ENCODE assay signal across 10 cellular contexts in genomic region chr10:65891073-65891981, GRCh38.
DNase-seq lines count a peak whose midpoint lies in the region; ATAC-seq and TF ChIP-seq lines count a peak whose summit lies in the region.
"Had no signal": no experiment of that assay in that cellular context is flagged by ENCODE, and none has a peak within 500 bp of the region (broad histone marks: within the 10 kb centered on the region; RNA-seq: fewer than 3 reads in every experiment).

No MANE protein-coding gene starts in this region.

- ATAC-seq in GM21360 (IDR thresholded peaks at IDR 0.05; ENCODE audit: unreplicated experiment) = peak; percentile 89
- peak; percentile 52 for ATAC-seq in HG03196 (IDR thresholded peaks at IDR 0.05; ENCODE audit: unreplicated experiment)
- no peak for ATAC-seq in stimulated activated naive CD8-positive, alpha-beta T cell treated with anti-CD3 and anti-CD28 coated beads, Interleukin-15, Interleukin-2, amounts not matched to agents 100 U/mL and 50 U/mL, for 24 hours

- peak; percentile 56 for DNase-seq in GM12865 (ENCODE audit: low read depth)
- peak; percentile 53 for DNase-seq in SHP77 treated with DMSO at 0.1 percent for 48 hours (lab: John Stamatoyannopoulos, UW)
- no peak for DNase-seq in stimulated activated naive CD8-positive, alpha-beta T cell treated with anti-CD3 and anti-CD28 coated beads, Interleukin-15, Interleukin-2, amounts not matched to agents 100 U/mL and 50 U/mL, for 24 hours
- no peak for DNase-seq in T-helper 1 cell
- DNase-seq in HPDE6-E6E7 (ENCODE audit: extremely low spot score) = no peak
- no peak for DNase-seq in RWPE1 (ENCODE audit: low spot score)
- DNase-seq: activated naive CD4-positive, alpha-beta T cell; naive B cell had no signal

- TF ChIP-seq CTCF in GM12865 (IDR thresholded peaks at IDR 0.05; ENCODE audit: insufficient read depth, low read depth, low read length, missing control alignments) = no peak
- TF ChIP-seq CTCF in RWPE1 (conservative IDR thresholded peaks at IDR 0.05; ENCODE audit: low read depth) = no peak

- CTCF ChIA-PET in RWPE1 (lab: Yijun Ruan, JAX) = interaction anchor here (0.6 kb wide), 1 partner anchor 13 kb away, joined by 3 read pairs; no protein-coding TSS in a partner anchor

- no peak overlapping the region for H3K27ac ChIP-seq in RWPE1

- POLR2A ChIA-PET in RWPE1 (lab: Yijun Ruan, JAX; ENCODE audit: low non-redundant PET) = no interaction called here

- H3K4me3 ChIP-seq in GM12865 (ENCODE audit: low read depth, low read length) = peak overlapping the region; percentile 42

Comparison
In these comparisons a context has a peak if more than half of its experiments do, and no peak if none do; other contexts are left out.
1. DNase-seq: peak in GM12865 (single experiment) and SHP77 treated with DMSO at 0.1 percent for 48 hours (single experiment); none in stimulated activated naive CD8-positive, alpha-beta T cell treated with anti-CD3 and anti-CD28 coated beads, Interleukin-15, Interleukin-2, amounts not matched to agents 100 U/mL and 50 U/mL, for 24 hours (single experiment), T-helper 1 cell (0 of 5), HPDE6-E6E7 (single experiment) and RWPE1 (single experiment).